7 cellular contexts compared by ENCODE assay signal in genomic region chr13:99956473-99957349, GRCh38. TPM values are rescaled to one million over a fixed set of nuclear protein-coding genes. Genes with fewer than 3 reads are reported as not detected.
DNase-seq lines count a peak whose midpoint lies in the region; ATAC-seq and TF ChIP-seq lines count a peak whose summit lies in the region.

No MANE protein-coding gene starts in this region.

- intact Hi-C loops in activated CD4-positive, alpha-beta memory T cell treated with anti-CD3 and anti-CD28 coated beads for 36 hours (cut with micrococcal nuclease): no loop called here

- peak overlapping the region; percentile 43 for H3K27ac ChIP-seq in HUES48 (ENCODE audit: low read depth, low read length)

- no peak for TF ChIP-seq CTCF in osteocyte (IDR thresholded peaks at IDR 0.05)

- POLR2A ChIA-PET in activated CD4-positive, alpha-beta memory T cell treated with anti-CD3 and anti-CD28 coated beads for 36 hours (lab: Charles Lee): no interaction called here

- peaks cover 88% of the 10 kb centered on the region for H3K27me3 ChIP-seq in HUES48 (ENCODE audit: control insufficient read depth, insufficient read depth, low read length)

- no peaks in the 10 kb centered on the region for H3K9me3 ChIP-seq in HUES48 (ENCODE audit: control insufficient read depth, insufficient read depth, low read length)

- CTCF ChIA-PET in activated CD4-positive, alpha-beta memory T cell treated with anti-CD3 and anti-CD28 coated beads for 36 hours (lab: Charles Lee): interaction anchor here (1.1 to 1.4 kb wide), 2 partner anchors 41 to 300 kb away, joined by 4 read pairs; no protein-coding TSS in a partner anchor

- peaks cover 31% of the 10 kb centered on the region for H3K4me1 ChIP-seq in HUES48 (ENCODE audit: control insufficient read depth, insufficient read depth, low read length)

- DNase-seq in activated CD4-positive, alpha-beta memory T cell treated with anti-CD3 and anti-CD28 coated beads for 36 hours: no peak
- DNase-seq in skeletal muscle cell (ENCODE audit: low read depth) (no peak), kidney glomerular epithelial cell (lab: John Stamatoyannopoulos, UW) (no peak), osteocyte (ENCODE audit: extremely low spot score, unreplicated experiment) (no peak)

- peak overlapping the region; percentile 55 for H3K4me3 ChIP-seq in HUES48 (ENCODE audit: low read depth, low read length)
- H3K4me3 ChIP-seq in iPS-11a (ENCODE audit: low read depth, low read length): peak overlapping the region; percentile 45
- H3K4me3 ChIP-seq in skeletal muscle cell (ENCODE audit: low read depth, low read length): peak overlapping the region; percentile 27

- H3K27me3 Mint-ChIP-seq in activated CD4-positive, alpha-beta memory T cell treated with anti-CD3 and anti-CD28 coated beads for 36 hours: peaks cover 82% of the 10 kb centered on the region
- H3K27me3 Mint-ChIP-seq in osteocyte (ENCODE audit: unreplicated experiment): peaks cover 8% of the 10 kb centered on the region

- no peaks in the 10 kb centered on the region for H3K36me3 ChIP-seq in HUES48 (ENCODE audit: control insufficient read depth, insufficient read depth, low read length)

- no peaks in the 10 kb centered on the region for H3K9me3 Mint-ChIP-seq in activated CD4-positive, alpha-beta memory T cell treated with anti-CD3 and anti-CD28 coated beads for 36 hours
- no peaks in the 10 kb centered on the region for H3K9me3 Mint-ChIP-seq in osteocyte (ENCODE audit: unreplicated experiment)

- no peak for ATAC-seq in GM18907 (IDR thresholded peaks at IDR 0.05; ENCODE audit: unreplicated experiment)

- no peak overlapping the region for H3K27ac Mint-ChIP-seq in activated CD4-positive, alpha-beta memory T cell treated with anti-CD3 and anti-CD28 coated beads for 36 hours
- no peak overlapping the region for H3K27ac Mint-ChIP-seq in osteocyte (ENCODE audit: unreplicated experiment)

- peak overlapping the region; percentile 46 for H3K4me3 Mint-ChIP-seq in activated CD4-positive, alpha-beta memory T cell treated with anti-CD3 and anti-CD28 coated beads for 36 hours
- H3K4me3 Mint-ChIP-seq in osteocyte (ENCODE audit: unreplicated experiment): no peak overlapping the region

- peaks cover 29% of the 10 kb centered on the region for H3K4me1 Mint-ChIP-seq in activated CD4-positive, alpha-beta memory T cell treated with anti-CD3 and anti-CD28 coated beads for 36 hours (ENCODE audit: low read depth)
- peaks cover 46% of the 10 kb centered on the region for H3K4me1 Mint-ChIP-seq in osteocyte (ENCODE audit: unreplicated experiment)

- H3K36me3 Mint-ChIP-seq in activated CD4-positive, alpha-beta memory T cell treated with anti-CD3 and anti-CD28 coated beads for 36 hours: no peaks in the 10 kb centered on the region
- H3K36me3 Mint-ChIP-seq in osteocyte (ENCODE audit: unreplicated experiment): no peaks in the 10 kb centered on the region

- no peak overlapping the region; the same call in 1 of the 2 replicates for H3K9ac ChIP-seq in HUES48 (ENCODE audit: low read depth, low read length)

RNA-seq across cellular contexts. Expression of gene ZIC5, which starts 14.9 kb away (rescaled TPM):
- total RNA-seq in activated CD4-positive, alpha-beta memory T cell treated with anti-CD3 and anti-CD28 coated beads for 36 hours: not detected
- 8.8 and 9.4 TPM in 2 replicates for total RNA-seq in osteocyte

RNA-seq across cellular contexts. Expression of gene ZIC2, which starts 24.9 kb away (rescaled TPM):
- not detected for total RNA-seq in activated CD4-positive, alpha-beta memory T cell treated with anti-CD3 and anti-CD28 coated beads for 36 hours
- total RNA-seq in osteocyte: 177 and 196 TPM in 2 replicates

Comparison
In these comparisons a context has a peak if more than half of its experiments do, and no peak if none do; other contexts are left out.
1. RNA of gene ZIC2, which starts 24.9 kb away (total RNA-seq): 177 to 196 TPM in osteocyte; not detected in activated CD4-positive, alpha-beta memory T cell treated with anti-CD3 and anti-CD28 coated beads for 36 hours; every median in the first group is over 100 times any median in the second.
2. Peak in every context shown above with its lines, with median percentiles within 50 percentile points of each other: H3K4me3 ChIP-seq.